Comparison of ENCODE assay signal across 28 cellular contexts in genomic region chr20:15740046-15740775, GRCh38.
"Had no signal": no experiment of that assay in that cellular context is flagged by ENCODE, and none has a peak within 500 bp of the region (broad histone marks: within the 10 kb centered on the region; RNA-seq: fewer than 3 reads in every experiment).

No MANE protein-coding gene starts in this region.

- H3K4me3 ChIP-seq: gastroesophageal sphincter, left lung, lower lobe of right lung, mucosa of descending colon, ovary, right lobe of liver, thoracic aorta had no signal

- H3K27ac ChIP-seq: brain microvascular endothelial cell, gastroesophageal sphincter, left lung, lower lobe of right lung, neutrophil, ovary, right lobe of liver, thoracic aorta, WERI-Rb-1 had no signal

- H3K9me3 ChIP-seq: gastroesophageal sphincter, left lung, lower lobe of right lung, mucosa of descending colon, neutrophil, ovary, right lobe of liver, thoracic aorta had no signal

- H3K27me3 ChIP-seq: brain microvascular endothelial cell, gastroesophageal sphincter, left lung, neutrophil, ovary, right lobe of liver had no signal

- DNase-seq: activated CD4-positive, alpha-beta memory T cell treated with anti-CD3 and anti-CD28 coated beads for 36 hours; activated CD4-positive, alpha-beta T cell treated with anti-CD3 and anti-CD28 coated beads for 48 hours; activated CD8-positive, alpha-beta memory T cell treated with anti-CD3 and anti-CD28 coated beads, Interleukin-2, amount 50 U/mL, for 4 hours; activated gamma-delta T cell treated with Interleukin-2 at 50 U/mL for 16 hours; activated naive CD4-positive, alpha-beta T cell treated with anti-CD3 and anti-CD28 coated beads, Interleukin-2, amount 50 U/mL, for 16 hours; activated T-cell treated with anti-CD3 and anti-CD28 coated beads, Interleukin-2, amount 50 U/mL, for 1 hour; amniotic stem cell; brain microvascular endothelial cell; central memory CD4-positive, alpha-beta T cell; dermis blood vessel endothelial cell; effector CD4-positive, alpha-beta T cell; head of caudate nucleus; hippocampal formation; immature natural killer cell; left lung; lower lobe of right lung; mucosa of descending colon; ovary; right lobe of liver; stimulated activated CD4-positive, alpha-beta T cell treated with anti-CD3 and anti-CD28 coated beads, Interleukin-4, amount 100 ng/mL, for 1 hour; SW 1271; T-helper 17 cell; T1000; trophoblast cell; WERI-Rb-1 had no signal

- H3K36me3 ChIP-seq: brain microvascular endothelial cell, gastroesophageal sphincter, left lung, lower lobe of right lung, neutrophil, ovary, right lobe of liver, thoracic aorta, WERI-Rb-1 had no signal

- H3K4me1 ChIP-seq: gastroesophageal sphincter, left lung, lower lobe of right lung, right lobe of liver had no signal
